In the genomic region with DNA sequence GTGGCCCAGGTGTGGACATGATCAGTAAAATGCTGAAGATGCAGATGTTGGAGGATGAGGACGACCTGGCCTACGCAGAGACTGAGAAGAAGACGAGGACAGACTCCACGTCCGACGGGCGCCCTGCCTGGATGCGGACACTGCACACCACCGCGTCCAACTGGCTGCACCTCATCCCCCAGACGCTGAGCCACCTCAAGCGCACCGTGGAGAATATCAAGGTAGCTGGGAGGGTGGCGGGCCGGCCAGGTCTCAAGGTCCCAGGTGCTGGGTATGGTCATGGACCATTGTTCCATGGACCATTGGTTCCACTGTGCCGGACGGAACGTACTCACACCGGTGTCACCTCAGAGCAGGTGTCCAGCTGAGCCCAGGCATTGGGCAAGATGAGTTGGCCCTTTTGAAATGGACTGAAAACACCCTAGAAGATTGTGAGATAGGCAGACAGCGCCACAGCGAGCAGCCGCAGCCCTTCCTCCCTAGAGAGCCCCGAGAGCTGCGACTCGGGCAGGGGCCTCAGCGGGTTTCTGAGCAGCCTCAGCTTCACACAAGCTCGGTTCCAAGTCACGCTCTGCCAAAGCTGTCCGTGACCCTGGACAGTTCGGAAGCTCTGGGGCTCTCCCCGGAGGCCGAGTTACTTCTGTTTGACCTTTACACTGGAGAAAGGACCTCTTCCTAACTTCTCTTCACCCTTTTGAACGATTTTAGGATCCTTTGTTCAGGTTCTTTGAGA, we compare ENCODE assay signal across 14 cellular contexts. TPM values are rescaled to one million over a fixed set of nuclear protein-coding genes. Genes with fewer than 3 reads are reported as not detected.
A peak's percentile ranks its signal among the peaks of the same experiment; 100 is the strongest.
DNase-seq lines count a peak whose midpoint lies in the region; ATAC-seq and TF ChIP-seq lines count a peak whose summit lies in the region.
"Had no signal": no experiment of that assay in that cellular context is flagged by ENCODE, and none has a peak within 500 bp of the region (broad histone marks: within the 10 kb centered on the region; RNA-seq: fewer than 3 reads in every experiment).

No MANE protein-coding gene starts in this region.

- H3K27me3 Mint-ChIP-seq in endothelial cell (ENCODE audit: unreplicated experiment) = peaks cover 4% of the 10 kb centered on the region
- H3K27me3 Mint-ChIP-seq in progenitor cell of endocrine pancreas = no peaks in the 10 kb centered on the region
- H3K27me3 Mint-ChIP-seq: B cell; CD4-positive, alpha-beta memory T cell had no signal

- intact Hi-C loops in IMR-90 (cut with micrococcal nuclease) = loop anchor here (5.0 kb wide), 1 partner anchor 49 kb away; no protein-coding TSS in a partner anchor
- intact Hi-C loops in breast epithelium (cut with DNase I; ENCODE audit: low total_unique reads) = no loop called here

- no peak overlapping the region for H3K4me3 ChIP-seq in BLaER1
- no peak overlapping the region for H3K4me3 ChIP-seq in IMR-90 (ENCODE audit: insufficient read depth, low read depth, low read length)
- H3K4me3 ChIP-seq in breast epithelium = no peak overlapping the region
- no peak overlapping the region for H3K4me3 ChIP-seq in trophoblast cell (ENCODE audit: low read depth, low read length)

- no peak overlapping the region for H3K23ac ChIP-seq in IMR-90 (ENCODE audit: low read depth, low read length)
- no peak overlapping the region for H3K23ac ChIP-seq in trophoblast cell (ENCODE audit: low read length)

- WGBS in IMR-90 (ENCODE audit: extremely low coverage in 2 of 2, insufficient read length in 1 of 2), 2 experiments = 98% methylated on average over 19 of the region's 33 CpGs; no CpG with 5 or more reads in 1 of the 2 experiments
- WGBS in trophoblast cell (ENCODE audit: extremely low coverage, insufficient coverage, insufficient read length) = no CpG with 5 or more reads among the region's 33 CpGs

- H3K36me3 Mint-ChIP-seq in endothelial cell (ENCODE audit: low read depth, unreplicated experiment) = peaks cover 52% of the 10 kb centered on the region
- H3K36me3 Mint-ChIP-seq in progenitor cell of endocrine pancreas (ENCODE audit: insufficient read depth) = peaks cover 39% of the 10 kb centered on the region

- H3K79me1 ChIP-seq in IMR-90 (ENCODE audit: low read depth in 1 of 2, low read length in 2 of 2) (peaks cover 3 to 21% of the 10 kb centered on the region in 2 experiments; a peak in 3 of 4 replicates), trophoblast cell (ENCODE audit: low read length) (no peaks in the 10 kb centered on the region)

- H3K4me2 ChIP-seq in BLaER1 (peak overlapping the region; percentile 45), IMR-90 (ENCODE audit: low read depth, low read length) (no peak overlapping the region), trophoblast cell (ENCODE audit: low read length) (no peak overlapping the region)

- no peaks in the 10 kb centered on the region for H3K9me1 ChIP-seq in IMR-90 (ENCODE audit: insufficient read depth, low read length)

- no peak overlapping the region for H3K56ac ChIP-seq in IMR-90 (ENCODE audit: extremely low read depth, insufficient read depth, low read length)

- POLR2A ChIA-PET in IMR-90 (lab: Charles Lee; ENCODE audit: unreplicated experiment) = no interaction called here

- no peaks in the 10 kb centered on the region for H3K79me2 ChIP-seq in trophoblast cell (ENCODE audit: control insufficient read depth, insufficient read depth, low read length, poor library complexity)

- no peak overlapping the region; the same call in 1 of the 2 replicates for H2AK5ac ChIP-seq in IMR-90 (ENCODE audit: low read depth, low read length)
- no peak overlapping the region for H2AK5ac ChIP-seq in trophoblast cell (ENCODE audit: low read length)

- peak overlapping the region; percentile 57 for H2AK9ac ChIP-seq in IMR-90 (replicated peaks; ENCODE audit: low read depth, low read length, poor library complexity)

- no peaks in the 10 kb centered on the region for H3K9me3 ChIP-seq in BLaER1
- H3K9me3 ChIP-seq in IMR-90 (ENCODE audit: control insufficient read depth, insufficient read depth, low read length) = no peaks in the 10 kb centered on the region
- H3K9me3 ChIP-seq in breast epithelium = no peaks in the 10 kb centered on the region
- H3K9me3 ChIP-seq in trophoblast cell (ENCODE audit: insufficient read depth, low read depth, low read length) = peaks cover 2% of the 10 kb centered on the region

- H3K27ac ChIP-seq in BLaER1 (peak overlapping the region; percentile 58; the same call in 1 of the 2 replicates), IMR-90 (ENCODE audit: insufficient read depth, low read length) (no peak overlapping the region), breast epithelium (no peak overlapping the region), trophoblast cell (ENCODE audit: low read depth, low read length) (no peak overlapping the region)
- H3K27ac ChIP-seq: C4-2B had no signal

- H3K4me1 Mint-ChIP-seq in endothelial cell (ENCODE audit: unreplicated experiment) = no peaks in the 10 kb centered on the region
- peaks cover 1% of the 10 kb centered on the region for H3K4me1 Mint-ChIP-seq in progenitor cell of endocrine pancreas (ENCODE audit: low read depth)
- H3K4me1 Mint-ChIP-seq: B cell; CD4-positive, alpha-beta memory T cell had no signal

- dilution Hi-C loops in IMR-90 (cut with HindIII; ENCODE audit: low sequenced_read_pairs, unreplicated experiment) = no loop called here

- CTCF ChIA-PET in IMR-90 (lab: Yijun Ruan, JAX) = no interaction called here

- TF ChIP-seq POLR2A in IMR-90 (IDR thresholded peaks at IDR 0.05; ENCODE audit: low read depth, low read length) (no peak), breast epithelium (IDR thresholded peaks at IDR 0.05) (no peak)

- H3K27me3 ChIP-seq in BLaER1 (no peaks in the 10 kb centered on the region), IMR-90 (ENCODE audit: control insufficient read depth, insufficient read depth, low read length) (no peaks in the 10 kb centered on the region), breast epithelium (no peaks in the 10 kb centered on the region), trophoblast cell (ENCODE audit: insufficient read depth, low read length) (no peaks in the 10 kb centered on the region)

- H2BK120ac ChIP-seq in IMR-90 (ENCODE audit: low read depth, low read length) (no peak overlapping the region), trophoblast cell (ENCODE audit: insufficient read depth, low read length, poor library complexity) (no peak overlapping the region)

- H2BK5ac ChIP-seq in IMR-90 (ENCODE audit: low read depth, low read length, poor library complexity, severe bottlenecking) (no peak overlapping the region), trophoblast cell (ENCODE audit: low read depth, low read length, poor library complexity) (no peak overlapping the region)

- H2AFZ ChIP-seq in IMR-90 (replicated peaks; ENCODE audit: low read length, poor library complexity) = peak overlapping the region; percentile 36
- H2AFZ ChIP-seq in trophoblast cell (ENCODE audit: insufficient read depth, low read length, poor library complexity) = no peak overlapping the region

- H4K5ac ChIP-seq in IMR-90 (ENCODE audit: low read depth, low read length) = no peak overlapping the region

- no peak overlapping the region for H2BK20ac ChIP-seq in IMR-90 (ENCODE audit: low read depth, low read length)

- H3K4me3 Mint-ChIP-seq in endothelial cell (ENCODE audit: unreplicated experiment) = peak overlapping the region; percentile 42
- no peak overlapping the region for H3K4me3 Mint-ChIP-seq in progenitor cell of endocrine pancreas (ENCODE audit: low read depth)
- H3K4me3 Mint-ChIP-seq: B cell; CD4-positive, alpha-beta memory T cell; HFFc6 had no signal

- peaks cover 100% of the 10 kb centered on the region for H3K36me3 ChIP-seq in BLaER1
- peaks cover 79% of the 10 kb centered on the region for H3K36me3 ChIP-seq in IMR-90 (ENCODE audit: control insufficient read depth, insufficient read depth, low read length)
- peaks cover 24% of the 10 kb centered on the region for H3K36me3 ChIP-seq in breast epithelium
- peaks cover 84% of the 10 kb centered on the region in 2 experiments for H3K36me3 ChIP-seq in trophoblast cell (ENCODE audit: control insufficient read depth in 1 of 2, insufficient read depth in 2 of 2, low read length in 2 of 2)

- no peak for DNase-seq in IMR-90
- DNase-seq in endothelial cell (ENCODE audit: low spot score) = no peak
- no peak for DNase-seq in progenitor cell of endocrine pancreas (ENCODE audit: low spot score, unreplicated experiment)
- no peak for DNase-seq in stimulated activated CD4-positive, alpha-beta T cell treated with anti-CD3 and anti-CD28 coated beads, Interleukin-4, amount 100 ng/mL, for 4 hours
- no peak for DNase-seq in breast epithelium (ENCODE audit: low spot score in 2 of 2)
- no peak for DNase-seq in trophoblast cell
- DNase-seq: CD4-positive, alpha-beta memory T cell; DMS79 treated with DMSO at 0.1 percent for 48 hours; EL; HCEC 1CT; HFFc6 had no signal

- peaks cover 26% of the 10 kb centered on the region for H3K4me1 ChIP-seq in BLaER1
- peaks cover 8% of the 10 kb centered on the region; the same call in 1 of the 2 replicates for H3K4me1 ChIP-seq in IMR-90 (ENCODE audit: control insufficient read depth, insufficient read depth, low read length)
- H3K4me1 ChIP-seq in breast epithelium = no peaks in the 10 kb centered on the region
- H3K4me1 ChIP-seq in trophoblast cell (ENCODE audit: control insufficient read depth in 1 of 2, insufficient read depth in 2 of 2, low read length in 2 of 2) = no peaks in the 10 kb centered on the region

- H3K4ac ChIP-seq in IMR-90 (ENCODE audit: low read depth, low read length) (no peak overlapping the region), trophoblast cell (ENCODE audit: low read depth, low read length) (no peak overlapping the region)

- ATAC-seq in IMR-90 (ENCODE audit: low read depth) = no peak

- no peak overlapping the region for H3K9ac ChIP-seq in BLaER1
- no peak overlapping the region for H3K9ac ChIP-seq in IMR-90 (ENCODE audit: low read depth, low read length)
- H3K9ac ChIP-seq in trophoblast cell (ENCODE audit: low read length) = no peak overlapping the region

- in situ Hi-C loops in IMR-90 (cut with MboI; ENCODE audit: low sequenced_read_pairs) = no loop called here

- H2BK12ac ChIP-seq in trophoblast cell (ENCODE audit: low read length) = no peak overlapping the region

- H4K12ac ChIP-seq in trophoblast cell (ENCODE audit: low read depth, low read length) = no peak overlapping the region

- H3K18ac ChIP-seq in IMR-90 (ENCODE audit: low read depth, low read length) (no peak overlapping the region), trophoblast cell (ENCODE audit: low read length) (no peak overlapping the region)

- H4K20me1 ChIP-seq in BLaER1 (peaks cover 64% of the 10 kb centered on the region), IMR-90 (ENCODE audit: insufficient read depth, low read length) (peaks cover 18% of the 10 kb centered on the region)

- H2BK15ac ChIP-seq in IMR-90 (ENCODE audit: low read depth, low read length) = no peak overlapping the region

- BruUV-seq in IMR-90 (replicated peaks; lab: Mats Ljungman, UMichigan) = no TSS peak

- H3K14ac ChIP-seq in IMR-90 (replicated peaks; ENCODE audit: low read depth, low read length) = no peak overlapping the region
- H3K14ac ChIP-seq in trophoblast cell (ENCODE audit: low read length) = no peak overlapping the region

- H4K91ac ChIP-seq in IMR-90 (ENCODE audit: insufficient read depth, low read depth, low read length) = no peak overlapping the region
- no peak overlapping the region for H4K91ac ChIP-seq in trophoblast cell (ENCODE audit: low read depth, low read length)

- H3K27ac Mint-ChIP-seq in endothelial cell (ENCODE audit: unreplicated experiment) (no peak overlapping the region), progenitor cell of endocrine pancreas (peak overlapping the region; percentile 52)
- H3K27ac Mint-ChIP-seq: B cell, HFFc6 had no signal

- no peak for TF ChIP-seq RAD21 in IMR-90 (IDR thresholded peaks at IDR 0.05; ENCODE audit: low read length)

- H3K9me3 Mint-ChIP-seq in endothelial cell (ENCODE audit: unreplicated experiment) = no peaks in the 10 kb centered on the region
- H3K9me3 Mint-ChIP-seq in progenitor cell of endocrine pancreas (ENCODE audit: low read depth) = no peaks in the 10 kb centered on the region
- H3K9me3 Mint-ChIP-seq: CD4-positive, alpha-beta memory T cell; HFFc6 had no signal

- H4K8ac ChIP-seq in IMR-90 (ENCODE audit: low read depth in 2 of 2, low read length in 2 of 2) (no peak overlapping the region), trophoblast cell (ENCODE audit: low read depth, low read length) (no peak overlapping the region)

- TF ChIP-seq CTCF in IMR-90 (conservative IDR thresholded peaks at IDR 0.05; ENCODE audit: low read depth, low read length) = no peak
- TF ChIP-seq CTCF in endothelial cell (IDR thresholded peaks at IDR 0.05; ENCODE audit: unreplicated experiment) = no peak
- no peak for TF ChIP-seq CTCF in progenitor cell of endocrine pancreas (IDR thresholded peaks at IDR 0.05; ENCODE audit: unreplicated experiment)
- no peak for TF ChIP-seq CTCF in breast epithelium (IDR thresholded peaks at IDR 0.05)

RNA-seq across cellular contexts. Expression of a gene that starts 38.9 kb away (rescaled TPM):
- total RNA-seq in IMR-90 (2012; rRNA removed) (578 and 1,483 TPM in 2 replicates), endothelial cell (ENCODE audit: unreplicated experiment) (246 TPM), progenitor cell of endocrine pancreas (796 and 811 TPM in 2 replicates), breast epithelium (100 to 1,000 TPM; 467 to 860 (median 474) TPM)
- 485 and 535 TPM in 2 replicates for polyA plus RNA-seq in IMR-90 (2012; rRNA removed)
- polyA plus RNA-seq in IMR-90 (2012; cell fraction: cytosol; rRNA removed) = 72.4 and 152 TPM in 2 replicates
- 46.8 and 204 TPM in 2 replicates for polyA plus RNA-seq in IMR-90 (2012; cell fraction: nucleus; rRNA removed; ENCODE audit: low replicate concordance)
- polyA plus RNA-seq in trophoblast cell (2013) = 699 and 726 TPM in 2 replicates
